25 cellular contexts compared by ENCODE assay signal in genomic region chrX:10676239-10676971, GRCh38. TPM values are rescaled to one million over a fixed set of nuclear protein-coding genes. Genes with fewer than 3 reads are reported as not detected.
DNase-seq lines count a peak whose midpoint lies in the region; TF ChIP-seq lines count a peak whose summit lies in the region.
"Had no signal": no experiment of that assay in that cellular context is flagged by ENCODE, and none has a peak within 500 bp of the region (broad histone marks: within the 10 kb centered on the region; RNA-seq: fewer than 3 reads in every experiment).

No MANE protein-coding gene starts in this region.

- no peak for TF ChIP-seq POLR2A in breast epithelium (IDR thresholded peaks at IDR 0.05)

- H3K9ac ChIP-seq in iPS-18a (ENCODE audit: low read length) (peak overlapping the region; percentile 26), neuronal stem cell (ENCODE audit: low read depth, low read length, poor library complexity) (no peak overlapping the region)

- no peak overlapping the region for H2AK5ac ChIP-seq in neuronal stem cell (ENCODE audit: low read depth, low read length)

- no peak overlapping the region for H3K23ac ChIP-seq in neuronal stem cell (ENCODE audit: low read depth, low read length, poor library complexity)

- peak overlapping the region; percentile 21 for H3K4me2 ChIP-seq in neuronal stem cell (ENCODE audit: insufficient read depth, low read length, poor library complexity, severe bottlenecking)

- no peak overlapping the region for H3K4ac ChIP-seq in neuronal stem cell (ENCODE audit: low read length)

- no peaks in the 10 kb centered on the region for H3K79me1 ChIP-seq in neuronal stem cell (ENCODE audit: low read depth, low read length)

- H3K4me3 Mint-ChIP-seq in CD14-positive monocyte = no peak overlapping the region
- H3K4me3 Mint-ChIP-seq: mesothelial cell of epicardium; natural killer cell treated with Interleukin-12 subunit alpha and Interleukin-12 subunit beta and Interleukin-15 and Interleukin-18, amount 100 ng/mL, for 72 hours; T-helper 17 cell had no signal

- H3K36me3 ChIP-seq in SJCRH30 (no peaks in the 10 kb centered on the region), iPS-18a (ENCODE audit: control insufficient read depth, low read depth, low read length) (no peaks in the 10 kb centered on the region), neuronal stem cell (replicated peaks in 1 of 2; ENCODE audit: control insufficient read depth in 2 of 2, insufficient read depth in 2 of 2, low read length in 2 of 2) (peaks cover 0 to 30% of the 10 kb centered on the region in 2 donors), breast epithelium (no peaks in the 10 kb centered on the region)
- H3K36me3 ChIP-seq: stomach, upper lobe of right lung had no signal

- TF ChIP-seq CTCF in breast epithelium (IDR thresholded peaks at IDR 0.05) = no peak
- TF ChIP-seq CTCF in CD14-positive monocyte (IDR thresholded peaks at IDR 0.05) = no peak

- H2BK12ac ChIP-seq in neuronal stem cell (ENCODE audit: low read length) = no peak overlapping the region

- H3K36me3 Mint-ChIP-seq in CD14-positive monocyte = no peaks in the 10 kb centered on the region
- H3K36me3 Mint-ChIP-seq: mesothelial cell of epicardium; natural killer cell treated with Interleukin-12 subunit alpha and Interleukin-12 subunit beta and Interleukin-15 and Interleukin-18, amount 100 ng/mL, for 72 hours had no signal

- H4K91ac ChIP-seq in neuronal stem cell (ENCODE audit: low read depth, low read length, poor library complexity) = no peak overlapping the region

- H3K27ac ChIP-seq in SJCRH30 (peak overlapping the region; percentile 33), iPS-18a (ENCODE audit: low read length) (no peak overlapping the region), neuronal stem cell (replicated peaks; ENCODE audit: low read length) (peak overlapping the region; percentile 67), breast epithelium (no peak overlapping the region)
- H3K27ac ChIP-seq: 22Rv1, stomach, upper lobe of right lung had no signal

- no peak overlapping the region for H3K14ac ChIP-seq in neuronal stem cell (ENCODE audit: low read length)

- no peak overlapping the region for H4K8ac ChIP-seq in neuronal stem cell (ENCODE audit: low read depth, low read length)

- H3K9me3 ChIP-seq in SJCRH30 (replicated peaks) (no peaks in the 10 kb centered on the region), iPS-18a (ENCODE audit: control insufficient read depth, low read depth, low read length) (no peaks in the 10 kb centered on the region), neuronal stem cell (replicated peaks in 1 of 2; ENCODE audit: control insufficient read depth in 2 of 2, insufficient read depth in 1 of 2, low read depth in 1 of 2, low read length in 2 of 2) (peaks cover 0 to 13% of the 10 kb centered on the region in 2 donors), breast epithelium (no peaks in the 10 kb centered on the region)
- H3K9me3 ChIP-seq: stomach, upper lobe of right lung had no signal

- H2AFZ ChIP-seq in neuronal stem cell (ENCODE audit: low read length) = peak overlapping the region; percentile 19

- no peak overlapping the region for H2BK15ac ChIP-seq in neuronal stem cell (ENCODE audit: low read length)

- H3K27me3 ChIP-seq in SJCRH30 (no peaks in the 10 kb centered on the region), iPS-18a (ENCODE audit: control insufficient read depth, insufficient read depth, low read length) (no peaks in the 10 kb centered on the region), neuronal stem cell (ENCODE audit: control insufficient read depth in 3 of 3, insufficient read depth in 3 of 3, low read depth in 1 of 3, low read length in 3 of 3) (no peaks in the 10 kb centered on the region), breast epithelium (no peaks in the 10 kb centered on the region)
- H3K27me3 ChIP-seq: stomach, upper lobe of right lung had no signal

- H3K18ac ChIP-seq in neuronal stem cell (ENCODE audit: low read length) = no peak overlapping the region

- H3K4me1 ChIP-seq in SJCRH30 = peaks cover 13% of the 10 kb centered on the region
- peaks cover 41% of the 10 kb centered on the region for H3K4me1 ChIP-seq in iPS-18a (ENCODE audit: control insufficient read depth, low read depth, low read length)
- H3K4me1 ChIP-seq in neuronal stem cell (ENCODE audit: control insufficient read depth in 2 of 2, insufficient read depth in 1 of 2, low read depth in 1 of 2, low read length in 2 of 2) = peaks cover 0 to 3% of the 10 kb centered on the region in 2 donors
- no peaks in the 10 kb centered on the region for H3K4me1 ChIP-seq in breast epithelium
- H3K4me1 ChIP-seq: stomach, upper lobe of right lung had no signal

- H2BK120ac ChIP-seq in neuronal stem cell (ENCODE audit: low read depth, low read length) = no peak overlapping the region

- peaks cover 0 to 3% (median 0%) of the 10 kb centered on the region in 7 donors for H3K9me3 Mint-ChIP-seq in CD14-positive monocyte
- H3K9me3 Mint-ChIP-seq: natural killer cell treated with Interleukin-12 subunit alpha and Interleukin-12 subunit beta and Interleukin-15 and Interleukin-18, amount 100 ng/mL, for 72 hours had no signal

- DNase-seq in DMS 273 (lab: John Stamatoyannopoulos, UW; ENCODE audit: unreplicated experiment) = peak; percentile 23
- DNase-seq in DMS 273 treated with DMSO at 0.1 percent for 48 hours (lab: John Stamatoyannopoulos, UW) = no peak
- peak; percentile 41 to 58 for DNase-seq in SJCRH30
- peak; percentile 21 for DNase-seq in neuronal stem cell (ENCODE audit: low spot score)
- DNase-seq in breast epithelium (ENCODE audit: low spot score in 2 of 2) = no peak
- DNase-seq in posterior cingulate gyrus = no peak
- no peak for DNase-seq in CD14-positive monocyte (ENCODE audit: low spot score)
- DNase-seq: activated CD4-positive, alpha-beta T cell treated with anti-CD3 and anti-CD28 coated beads, Interleukin-2, amount 50 U/mL, for 1 hour; activated CD8-positive, alpha-beta memory T cell treated with anti-CD3 and anti-CD28 coated beads, Interleukin-2, amount 50 U/mL, for 48 hours; activated effector memory CD4-positive, alpha-beta T cell treated with anti-CD3 and anti-CD28 coated beads, Interleukin-2, amount 50 U/mL, for 16 hours; AML-193; DMS79 treated with DMSO at 0.1 percent for 48 hours; foreskin fibroblast; left cardiac atrium; NCI-H1417; NCI-H345; NK-92 treated with Interleukin-12 subunit alpha and Interleukin-12 subunit beta, amount 100 ng/mL, for 24 hours; stimulated activated CD4-positive, alpha-beta T cell treated with anti-CD3 and anti-CD28 coated beads, Interleukin-4, amount 100 ng/mL, for 24 hours; stomach; T-helper 17 cell; upper lobe of right lung had no signal

- intact Hi-C loops in breast epithelium (cut with DNase I; ENCODE audit: low total_unique reads) (no loop called here), posterior cingulate gyrus (cut with DNase I) (no loop called here), CD14-positive monocyte (cut with micrococcal nuclease) (no loop called here)

- H3K4me3 ChIP-seq in SJCRH30 (peak overlapping the region; percentile 46), iPS-18a (ENCODE audit: low read length) (peak overlapping the region; percentile 44), neuronal stem cell (ENCODE audit: low read length in 2 of 2) (peak overlapping the region; percentile 53 to 71), breast epithelium (no peak overlapping the region)
- H3K4me3 ChIP-seq: stomach, upper lobe of right lung had no signal

- WGBS in neuronal stem cell (ENCODE audit: extremely low coverage in 2 of 2, insufficient read length in 2 of 2, insufficient replicate concordance in 1 of 2), 2 donors = no CpG with 5 or more reads among the region's 15 CpGs

- H2BK5ac ChIP-seq in neuronal stem cell (ENCODE audit: low read length) = no peak overlapping the region

- H3K27me3 Mint-ChIP-seq in CD14-positive monocyte (ENCODE audit: low read depth in 3 of 3) = no peaks in the 10 kb centered on the region
- H3K27me3 Mint-ChIP-seq: T-helper 17 cell had no signal

- no peaks in the 10 kb centered on the region for H3K4me1 Mint-ChIP-seq in CD14-positive monocyte
- H3K4me1 Mint-ChIP-seq: T-helper 17 cell had no signal

- no peak overlapping the region for H3K27ac Mint-ChIP-seq in CD14-positive monocyte
- H3K27ac Mint-ChIP-seq: mesothelial cell of epicardium; natural killer cell treated with Interleukin-12 subunit alpha and Interleukin-12 subunit beta and Interleukin-15 and Interleukin-18, amount 100 ng/mL, for 72 hours; T-helper 17 cell had no signal

RNA-seq across cellular contexts. Expression of gene MID1, which starts 56.0 kb away (rescaled TPM):
- total RNA-seq in SJCRH30 (2014; rRNA removed; shearing (Covaris generic)) = 34.5 and 38.4 TPM in 2 replicates
- 10.8 TPM for polyA plus RNA-seq in neuronal stem cell (2013, experiment 1 of 2)
- 10.9 TPM for polyA plus RNA-seq in neuronal stem cell (2013, experiment 2 of 2)
- 10 to 100 TPM in 2 of 3 donors, 1 to 10 TPM in 1; 6.9 to 18.9 (median 10.8) TPM for total RNA-seq in breast epithelium
- under 1 TPM in 1 of 2 donors, not detected in 1; 0.10 TPM for polyA plus RNA-seq in CD14-positive monocyte

Comparison
In these comparisons a context has a peak if more than half of its experiments do, and no peak if none do; other contexts are left out.
1. DNase-seq: peak in DMS 273 (single experiment), SJCRH30 (2 of 2) and neuronal stem cell (single experiment); none in DMS 273 treated with DMSO at 0.1 percent for 48 hours (single experiment), breast epithelium (0 of 2), posterior cingulate gyrus (0 of 10) and CD14-positive monocyte (single experiment).
2. H3K27ac ChIP-seq: peak in SJCRH30 (single experiment) and neuronal stem cell (single experiment); none in iPS-18a (single experiment) and breast epithelium (0 of 2).
3. H3K4me3 ChIP-seq: peak in SJCRH30 (single experiment), iPS-18a (single experiment) and neuronal stem cell (2 of 2); none in breast epithelium (0 of 3).